ENCODE assay signal across 1 cellular context in the genomic region with DNA sequence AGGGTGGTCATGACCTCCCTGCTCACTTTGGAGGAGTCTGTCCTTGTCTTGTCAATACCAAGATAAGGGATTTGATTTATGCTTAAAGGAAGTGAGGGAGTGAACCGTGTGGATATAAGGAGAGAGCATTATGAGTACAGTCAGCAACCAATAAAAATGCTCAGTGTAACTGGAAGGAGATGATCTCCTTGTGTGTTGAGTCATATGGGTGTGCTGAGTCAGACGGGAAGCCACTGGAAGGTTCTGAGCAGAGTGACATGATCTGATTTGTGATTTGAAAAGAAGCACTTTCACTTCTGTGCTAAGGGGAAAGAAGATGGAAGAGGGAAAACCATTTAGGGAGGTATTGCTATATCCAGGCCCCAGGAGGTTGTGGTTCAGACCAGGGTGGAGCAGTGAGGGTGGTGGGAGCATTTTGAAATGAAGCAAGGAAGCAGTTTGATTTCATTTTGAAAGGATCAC.
TF ChIP-seq lines count a peak whose summit lies in the region.

No MANE protein-coding gene starts in this region.

TF ChIP-seq in HepG2, 621 proteins besides CTCF, POLR2A, EP300 and RAD21:
- TF ChIP-seq, protein P1, sequence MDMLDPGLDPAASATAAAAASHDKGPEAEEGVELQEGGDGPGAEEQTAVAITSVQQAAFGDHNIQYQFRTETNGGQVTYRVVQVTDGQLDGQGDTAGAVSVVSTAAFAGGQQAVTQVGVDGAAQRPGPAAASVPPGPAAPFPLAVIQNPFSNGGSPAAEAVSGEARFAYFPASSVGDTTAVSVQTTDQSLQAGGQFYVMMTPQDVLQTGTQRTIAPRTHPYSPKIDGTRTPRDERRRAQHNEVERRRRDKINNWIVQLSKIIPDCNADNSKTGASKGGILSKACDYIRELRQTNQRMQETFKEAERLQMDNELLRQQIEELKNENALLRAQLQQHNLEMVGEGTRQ (IDR thresholded peaks at IDR 0.05; ENCODE audit: low read depth, low read length): no peak
- TF ChIP-seq, protein P1 (CRISPR knock-in tag; IDR thresholded peaks at IDR 0.05; ENCODE audit: borderline replicate concordance): no peak
- TF ChIP-seq CEBPG (CRISPR knock-in tag; IDR thresholded peaks at IDR 0.05): no peak
- TF ChIP-seq CBX2 (IDR thresholded peaks at IDR 0.05; ENCODE audit: low read depth, low read length): no peak
- no peak for TF ChIP-seq CBX2 (CRISPR knock-in tag; IDR thresholded peaks at IDR 0.05; ENCODE audit: low read depth)
- TF ChIP-seq PCBP1 (IDR thresholded peaks at IDR 0.05; ENCODE audit: borderline replicate concordance, low read depth, low read length): no peak
- peak; percentile 71 for TF ChIP-seq FOSL2 (CRISPR knock-in tag; IDR thresholded peaks at IDR 0.05)
- TF ChIP-seq MAFF (IDR thresholded peaks at IDR 0.05; ENCODE audit: low read depth, low read length): peak; percentile 35; the same call in 1 of the 2 replicates
- TF ChIP-seq MAFK (conservative IDR thresholded peaks at IDR 0.05 in 1 of 2, IDR thresholded peaks at IDR 0.05 in 1 of 2; ENCODE audit: low read length in 2 of 2): peak; percentile 32 to 37; a peak in 2 of 4 replicates
- peak; percentile 76 for TF ChIP-seq GFI1 (CRISPR knock-in tag; IDR thresholded peaks at IDR 0.05; ENCODE audit: borderline replicate concordance)
- TF ChIP-seq TAF1 (CRISPR knock-in tag; IDR thresholded peaks at IDR 0.05): no peak
- TF ChIP-seq MEF2D (CRISPR knock-in tag; IDR thresholded peaks at IDR 0.05): 0 out of 2 replicates have a peak, but pooled peaks have one; percentile 23
TF ChIP-seq in HepG2: peak in this region for 5.
